ENCODE assay signal across 19 cellular contexts in genomic region chrX:144732588-144732987, GRCh38.
DNase-seq lines count a peak whose midpoint lies in the region; ATAC-seq and TF ChIP-seq lines count a peak whose summit lies in the region.
"Had no signal": no experiment of that assay in that cellular context is flagged by ENCODE, and none has a peak within 500 bp of the region (broad histone marks: within the 10 kb centered on the region; RNA-seq: fewer than 3 reads in every experiment).

No MANE protein-coding gene starts in this region.

- POLR2A ChIA-PET in MCF 10A (lab: Yijun Ruan, JAX): no interaction called here

- BruUV-seq in MCF 10A (replicated peaks; lab: Mats Ljungman, UMichigan): no TSS peak

- H3K4me1 ChIP-seq in breast epithelium (no peaks in the 10 kb centered on the region), heart left ventricle (no peaks in the 10 kb centered on the region)

- peak overlapping the region; percentile 65 for H3K4me3 Mint-ChIP-seq in MCF 10A (ENCODE audit: unreplicated experiment)
- H3K4me3 Mint-ChIP-seq in stimulated activated memory B cell treated with anti-CD40 and anti-IgM and Interleukin-4, amounts not matched to agents 10 μg/mL and 1 μg/mL and 100 μg/mL, for 72 hours: no peak overlapping the region
- H3K4me3 Mint-ChIP-seq: CD14-positive monocyte had no signal

- H3K9me3 ChIP-seq in breast epithelium: no peaks in the 10 kb centered on the region
- no peaks in the 10 kb centered on the region for H3K9me3 ChIP-seq in heart left ventricle

- no peaks in the 10 kb centered on the region for H3K36me3 Mint-ChIP-seq in MCF 10A (ENCODE audit: insufficient read depth, unreplicated experiment)
- H3K36me3 Mint-ChIP-seq in stimulated activated memory B cell treated with anti-CD40 and anti-IgM and Interleukin-4, amounts not matched to agents 10 μg/mL and 1 μg/mL and 100 μg/mL, for 72 hours: no peaks in the 10 kb centered on the region
- H3K36me3 Mint-ChIP-seq: CD14-positive monocyte had no signal

- intact Hi-C loops in MCF 10A (cut with micrococcal nuclease) (loop anchor here (5.0 kb wide), 2 partner anchors 60 to 165 kb away; no protein-coding TSS in a partner anchor), breast epithelium (cut with DNase I; ENCODE audit: low total_unique reads) (no loop called here), heart left ventricle (cut with DNase I) (no loop called here)

- H3K4me3 ChIP-seq in breast epithelium (no peak overlapping the region), fibroblast of villous mesenchyme (ENCODE audit: low read depth, low read length) (no peak overlapping the region), heart left ventricle (no peak overlapping the region)

- peaks cover 33% of the 10 kb centered on the region for H3K4me1 Mint-ChIP-seq in MCF 10A (ENCODE audit: insufficient read depth, unreplicated experiment)
- H3K4me1 Mint-ChIP-seq in stimulated activated memory B cell treated with anti-CD40 and anti-IgM and Interleukin-4, amounts not matched to agents 10 μg/mL and 1 μg/mL and 100 μg/mL, for 72 hours: no peaks in the 10 kb centered on the region
- H3K4me1 Mint-ChIP-seq: CD14-positive monocyte had no signal

- no peaks in the 10 kb centered on the region for H3K27me3 Mint-ChIP-seq in MCF 10A (ENCODE audit: insufficient read depth, unreplicated experiment)
- H3K27me3 Mint-ChIP-seq in stimulated activated memory B cell treated with anti-CD40 and anti-IgM and Interleukin-4, amounts not matched to agents 10 μg/mL and 1 μg/mL and 100 μg/mL, for 72 hours: no peaks in the 10 kb centered on the region

- CTCF ChIA-PET in MCF 10A (lab: Yijun Ruan, JAX): interaction anchor here (1.3 kb wide), 1 partner anchor 164 kb away, joined by 3 read pairs; no protein-coding TSS in a partner anchor

- no peaks in the 10 kb centered on the region for H3K36me3 ChIP-seq in breast epithelium
- H3K36me3 ChIP-seq in heart left ventricle: no peaks in the 10 kb centered on the region

- no peak for ATAC-seq in stimulated activated memory B cell treated with anti-CD40 and anti-IgM and Interleukin-4, amounts not matched to agents 10 μg/mL and 1 μg/mL and 100 μg/mL, for 72 hours
- no peak for ATAC-seq in heart left ventricle
- ATAC-seq: Panc1 had no signal

- TF ChIP-seq CTCF in MCF 10A (IDR thresholded peaks at IDR 0.05; ENCODE audit: unreplicated experiment) (no peak), breast epithelium (IDR thresholded peaks at IDR 0.05) (no peak), fibroblast of villous mesenchyme (IDR thresholded peaks at IDR 0.05; ENCODE audit: insufficient read depth, low read depth, low read length) (no peak), heart left ventricle (IDR thresholded peaks at IDR 0.05) (no peak)

- 59 to 71% (median 65%) methylated on average over 4 of the region's 4 CpGs for WGBS in heart left ventricle, 4 donors

- H3K27ac ChIP-seq in breast epithelium (no peak overlapping the region), heart left ventricle (no peak overlapping the region)

- H3K27ac Mint-ChIP-seq in MCF 10A (ENCODE audit: low read depth, unreplicated experiment): peak overlapping the region; percentile 97
- H3K27ac Mint-ChIP-seq in stimulated activated memory B cell treated with anti-CD40 and anti-IgM and Interleukin-4, amounts not matched to agents 10 μg/mL and 1 μg/mL and 100 μg/mL, for 72 hours: no peak overlapping the region
- H3K27ac Mint-ChIP-seq: CD14-positive monocyte had no signal

- peaks cover 7% of the 10 kb centered on the region for H3K9me3 Mint-ChIP-seq in MCF 10A (ENCODE audit: unreplicated experiment)
- H3K9me3 Mint-ChIP-seq in stimulated activated memory B cell treated with anti-CD40 and anti-IgM and Interleukin-4, amounts not matched to agents 10 μg/mL and 1 μg/mL and 100 μg/mL, for 72 hours: peaks cover 6% of the 10 kb centered on the region

- H3K27me3 ChIP-seq in breast epithelium: no peaks in the 10 kb centered on the region
- no peaks in the 10 kb centered on the region for H3K27me3 ChIP-seq in heart left ventricle

- DNase-seq in MCF 10A (ENCODE audit: unreplicated experiment): peak; percentile 85
- DNase-seq in breast epithelium (ENCODE audit: low spot score in 2 of 2): no peak
- DNase-seq in RPMI7951 (ENCODE audit: low read depth): peak; percentile 84
- DNase-seq in fibroblast of villous mesenchyme (ENCODE audit: low read depth): peak; percentile 47
- no peak for DNase-seq in heart left ventricle
- DNase-seq in NCI-H1930 (lab: John Stamatoyannopoulos, UW): no peak
- no peak for DNase-seq in NCI-H128 (lab: John Stamatoyannopoulos, UW; ENCODE audit: unreplicated experiment)
- DNase-seq: 8988T, Calu3, KG1, MM.1S, NCI-H1105 treated with DMSO at 0.1 percent for 48 hours, NCI-H187 treated with DMSO at 0.1 percent for 48 hours, NCI-H2171 treated with DMSO at 0.1 percent for 48 hours, NCI-H774, SIG-M5 had no signal

- TF ChIP-seq POLR2A in breast epithelium (IDR thresholded peaks at IDR 0.05): no peak
- TF ChIP-seq POLR2A in heart left ventricle (IDR thresholded peaks at IDR 0.05): no peak

Comparison
In these comparisons a context has a peak if more than half of its experiments do, and no peak if none do; other contexts are left out.
1. DNase-seq: peak in MCF 10A (single experiment), RPMI7951 (single experiment) and fibroblast of villous mesenchyme (single experiment); none in breast epithelium (0 of 2), heart left ventricle (0 of 5), NCI-H1930 (0 of 2) and NCI-H128 (single experiment).